9 cellular contexts compared by ENCODE assay signal in the genomic region with DNA sequence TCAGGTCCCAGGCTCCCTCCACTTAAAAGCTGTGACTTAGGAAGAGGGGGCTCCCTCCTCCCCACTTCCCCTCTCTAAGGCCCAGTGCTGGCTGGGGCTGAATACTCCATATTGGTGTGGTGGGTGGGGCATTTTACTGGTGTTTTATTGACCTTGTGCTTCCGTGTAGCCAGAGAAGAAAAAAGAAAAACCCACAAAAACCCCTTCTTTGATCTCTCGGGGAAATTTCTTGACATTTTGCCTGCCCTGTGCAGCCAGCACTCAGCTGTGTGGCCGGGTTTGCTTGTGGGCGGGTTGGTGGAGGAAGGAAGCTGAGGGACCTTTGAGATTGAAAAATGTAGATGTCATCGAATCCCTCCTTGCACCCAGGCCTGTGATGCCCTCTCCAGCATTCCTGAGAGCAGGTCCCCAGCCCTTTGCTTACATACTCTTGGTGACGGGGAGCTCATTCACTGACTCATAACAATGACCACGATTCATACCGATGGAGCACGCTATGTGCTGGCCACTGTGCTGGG. TPM values are rescaled to one million over a fixed set of nuclear protein-coding genes. Genes with fewer than 3 reads are reported as not detected.
A peak's percentile ranks its signal among the peaks of the same experiment; 100 is the strongest.
DNase-seq lines count a peak whose midpoint lies in the region; ATAC-seq and TF ChIP-seq lines count a peak whose summit lies in the region.
"Had no signal": no experiment of that assay in that cellular context is flagged by ENCODE, and none has a peak within 500 bp of the region (broad histone marks: within the 10 kb centered on the region; RNA-seq: fewer than 3 reads in every experiment).

No MANE protein-coding gene starts in this region.

- intact Hi-C loops in activated T-helper 2 cell treated with anti-CD3 and anti-CD28 coated beads, Interferon-gamma antibody, Interleukin-2, Interleukin-4, amounts not matched to agents 10 μg/mL and 5 μg/mL and 100 μg/mL, durations not matched to agents 14 hours and 24 hours and 36 hours (cut with micrococcal nuclease) = loop anchor here (1.0 to 2.0 kb wide), 2 partner anchors 20 to 47 kb away; no protein-coding TSS in a partner anchor

- H3K4me3 Mint-ChIP-seq in activated T-helper 2 cell treated with anti-CD3 and anti-CD28 coated beads, Interferon-gamma antibody, Interleukin-2, Interleukin-4, amounts not matched to agents 10 μg/mL and 5 μg/mL and 100 μg/mL, durations not matched to agents 14 hours and 24 hours and 36 hours (ENCODE audit: low read depth) = peak overlapping the region; percentile 70

- H3K36me3 ChIP-seq in WERI-Rb-1 = no peaks in the 10 kb centered on the region

- peaks cover 8% of the 10 kb centered on the region for H3K9me3 ChIP-seq in WERI-Rb-1 (ENCODE audit: severe bottlenecking)

- H3K4me3 ChIP-seq in WERI-Rb-1 (ENCODE audit: low read depth, low read length) = no peak overlapping the region

- peaks cover 85% of the 10 kb centered on the region for H3K36me3 Mint-ChIP-seq in activated T-helper 2 cell treated with anti-CD3 and anti-CD28 coated beads, Interferon-gamma antibody, Interleukin-2, Interleukin-4, amounts not matched to agents 10 μg/mL and 5 μg/mL and 100 μg/mL, durations not matched to agents 14 hours and 24 hours and 36 hours (ENCODE audit: low read depth)

- H3K27me3 ChIP-seq in WERI-Rb-1 (ENCODE audit: insufficient read depth, low read depth, severe bottlenecking) = no peaks in the 10 kb centered on the region

- peak overlapping the region; percentile 97 for H3K27ac Mint-ChIP-seq in activated T-helper 2 cell treated with anti-CD3 and anti-CD28 coated beads, Interferon-gamma antibody, Interleukin-2, Interleukin-4, amounts not matched to agents 10 μg/mL and 5 μg/mL and 100 μg/mL, durations not matched to agents 14 hours and 24 hours and 36 hours

- DNase-seq in GM19238 (ENCODE audit: insufficient read length, low spot score) (peak; percentile 56), LoVo (ENCODE audit: low spot score) (peak; percentile 2), WERI-Rb-1 (no peak), omental fat pad (ENCODE audit: low spot score) (no peak), D341Med (ENCODE audit: low spot score) (no peak)
- peak; percentile 62 for DNase-seq in activated T-helper 2 cell treated with anti-CD3 and anti-CD28 coated beads, Interferon-gamma antibody, Interleukin-2, Interleukin-4, amounts not matched to agents 10 μg/mL and 5 μg/mL and 100 μg/mL, durations not matched to agents 14 hours and 24 hours and 36 hours (ENCODE audit: low spot score)
- DNase-seq in stimulated activated CD8-positive, alpha-beta memory T cell treated with anti-CD3 and anti-CD28 coated beads, Interleukin-2, amount 100 ng/mL, for 48 hours (ENCODE audit: low read depth in 2 of 2) = peak; percentile 33 to 60
- DNase-seq: NCI-H774 had no signal

- ATAC-seq in omental fat pad (ENCODE audit: low FRiP score) (no peak), GM21526 (IDR thresholded peaks at IDR 0.05; ENCODE audit: low FRiP score, unreplicated experiment) (no peak)

- TF ChIP-seq CTCF in WERI-Rb-1 (IDR thresholded peaks at IDR 0.05; ENCODE audit: low read depth, low read length) (no peak), omental fat pad (IDR thresholded peaks at IDR 0.05) (no peak)

- peaks cover 58% of the 10 kb centered on the region for H3K4me1 Mint-ChIP-seq in activated T-helper 2 cell treated with anti-CD3 and anti-CD28 coated beads, Interferon-gamma antibody, Interleukin-2, Interleukin-4, amounts not matched to agents 10 μg/mL and 5 μg/mL and 100 μg/mL, durations not matched to agents 14 hours and 24 hours and 36 hours (ENCODE audit: low read depth)

- H3K27me3 Mint-ChIP-seq in activated T-helper 2 cell treated with anti-CD3 and anti-CD28 coated beads, Interferon-gamma antibody, Interleukin-2, Interleukin-4, amounts not matched to agents 10 μg/mL and 5 μg/mL and 100 μg/mL, durations not matched to agents 14 hours and 24 hours and 36 hours (ENCODE audit: low read depth) = no peaks in the 10 kb centered on the region

- H3K9me3 Mint-ChIP-seq in activated T-helper 2 cell treated with anti-CD3 and anti-CD28 coated beads, Interferon-gamma antibody, Interleukin-2, Interleukin-4, amounts not matched to agents 10 μg/mL and 5 μg/mL and 100 μg/mL, durations not matched to agents 14 hours and 24 hours and 36 hours = peaks cover 37% of the 10 kb centered on the region

- no peak overlapping the region for H3K27ac ChIP-seq in WERI-Rb-1

RNA-seq across cellular contexts. Expression of a gene that starts 24.8 kb away (rescaled TPM):
- 65.0 and 65.5 TPM in 2 replicates for total RNA-seq in activated T-helper 2 cell treated with anti-CD3 and anti-CD28 coated beads, Interferon-gamma antibody, Interleukin-2, Interleukin-4, amounts not matched to agents 10 μg/mL and 5 μg/mL and 100 μg/mL, durations not matched to agents 14 hours and 24 hours and 36 hours
- total RNA-seq in omental fat pad = 10 to 100 TPM in 1 of 4 donors, 1 to 10 TPM in 3; 2.9 to 31.9 (median 5.1) TPM

Comparison
In these comparisons a context has a peak if more than half of its experiments do, and no peak if none do; other contexts are left out.
1. DNase-seq: peak in GM19238 (single experiment), LoVo (single experiment), activated T-helper 2 cell treated with anti-CD3 and anti-CD28 coated beads, Interferon-gamma antibody, Interleukin-2, Interleukin-4, amounts not matched to agents 10 μg/mL and 5 μg/mL and 100 μg/mL, durations not matched to agents 14 hours and 24 hours and 36 hours (single experiment) and stimulated activated CD8-positive, alpha-beta memory T cell treated with anti-CD3 and anti-CD28 coated beads, Interleukin-2, amount 100 ng/mL, for 48 hours (2 of 2); none in WERI-Rb-1 (single experiment), omental fat pad (single experiment) and D341Med (single experiment).